Comparison of ENCODE assay signal across 16 cellular contexts in the genomic region with DNA sequence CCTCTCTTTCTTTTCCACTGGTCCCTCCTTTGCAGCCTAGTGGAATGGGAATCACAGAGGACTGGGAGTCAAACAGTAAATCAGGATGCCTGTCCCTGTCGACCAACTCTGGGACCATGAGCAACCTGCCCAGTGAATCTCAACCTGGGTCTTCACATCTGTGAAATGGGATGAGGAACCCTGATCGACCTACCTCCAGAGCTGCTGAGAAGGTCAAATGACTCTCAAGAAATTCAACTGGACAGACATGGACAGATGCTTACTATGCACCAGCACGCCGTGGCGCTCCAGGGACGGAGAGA.
DNase-seq lines count a peak whose midpoint lies in the region; ATAC-seq and TF ChIP-seq lines count a peak whose summit lies in the region.
"Had no signal": no experiment of that assay in that cellular context is flagged by ENCODE, and none has a peak within 500 bp of the region (broad histone marks: within the 10 kb centered on the region; RNA-seq: fewer than 3 reads in every experiment).

No MANE protein-coding gene starts in this region.

- DNase-seq in GM23248 (no peak), glutamatergic neuron (no peak), iPS-NIHi11 (ENCODE audit: low spot score) (no peak), retina (no peak), Peyer's patch (no peak)
- DNase-seq: naive B cell had no signal

- H3K4me1 ChIP-seq in GM23248 (ENCODE audit: insufficient read depth) (peaks cover 23% of the 10 kb centered on the region), skeletal muscle satellite cell (ENCODE audit: control insufficient read depth, insufficient read depth, low read length) (peaks cover 27% of the 10 kb centered on the region), Peyer's patch (peaks cover 0 to 47% (median 0%) of the 10 kb centered on the region in 4 donors)

- TF ChIP-seq CTCF in glutamatergic neuron (IDR thresholded peaks at IDR 0.05; ENCODE audit: partially characterized antibody, unreplicated experiment) (no peak), Peyer's patch (IDR thresholded peaks at IDR 0.05) (no peak)

- no peaks in the 10 kb centered on the region for H4K20me1 ChIP-seq in GM23248 (ENCODE audit: insufficient read depth)

- no peak for TF ChIP-seq POLR2A in Peyer's patch (IDR thresholded peaks at IDR 0.05)

- in situ Hi-C loops in GM23248 (cut with MboI): no loop called here

- 0 out of 2 replicates have a peak, but pooled peaks cover 6% of the 10 kb centered on the region for H3F3A ChIP-seq in GM23248 (ENCODE audit: insufficient read depth)

- peak overlapping the region; percentile 62 for H3K4me3 Mint-ChIP-seq in activated T-helper 17 cell treated with anti-CD3 and anti-CD28 coated beads, Interleukin-2, amount 50 U/mL, for 72 hours
- H3K4me3 Mint-ChIP-seq in glutamatergic neuron (ENCODE audit: unreplicated experiment): peak overlapping the region; percentile 35
- H3K4me3 Mint-ChIP-seq: activated CD4-positive, alpha-beta memory T cell treated with anti-CD3 and anti-CD28 coated beads for 36 hours; activated naive CD8-positive, alpha-beta T cell treated with anti-CD3 and anti-CD28 coated beads for 36 hours had no signal

- H3K9me3 ChIP-seq in GM23248 (ENCODE audit: low read depth) (no peaks in the 10 kb centered on the region), skeletal muscle satellite cell (replicated peaks; ENCODE audit: low read length) (no peaks in the 10 kb centered on the region), Peyer's patch (no peaks in the 10 kb centered on the region)
- H3K9me3 ChIP-seq: stomach, uterus had no signal

- ATAC-seq in activated T-helper 17 cell treated with anti-CD3 and anti-CD28 coated beads, Interleukin-2, amount 50 U/mL, for 72 hours (replicated peaks): no peak
- ATAC-seq in HG03280 (IDR thresholded peaks at IDR 0.05; ENCODE audit: unreplicated experiment): no peak

- peak overlapping the region; percentile 75 for H3K4me2 ChIP-seq in GM23248 (ENCODE audit: unreplicated experiment)
- peak overlapping the region; percentile 69 for H3K4me2 ChIP-seq in skeletal muscle satellite cell (ENCODE audit: low read length)

- peak overlapping the region; percentile 82 for H2AFZ ChIP-seq in GM23248

- H3K27me3 ChIP-seq in GM23248 (replicated peaks; ENCODE audit: insufficient read depth) (no peaks in the 10 kb centered on the region), skeletal muscle satellite cell (ENCODE audit: control insufficient read depth, insufficient read depth, low read length) (peaks cover 36% of the 10 kb centered on the region), Peyer's patch (no peaks in the 10 kb centered on the region)
- H3K27me3 ChIP-seq: stomach, uterus had no signal

- no peaks in the 10 kb centered on the region for H3K36me3 Mint-ChIP-seq in activated T-helper 17 cell treated with anti-CD3 and anti-CD28 coated beads, Interleukin-2, amount 50 U/mL, for 72 hours (ENCODE audit: low read depth)
- H3K36me3 Mint-ChIP-seq in glutamatergic neuron (ENCODE audit: unreplicated experiment): no peaks in the 10 kb centered on the region
- H3K36me3 Mint-ChIP-seq: activated CD4-positive, alpha-beta memory T cell treated with anti-CD3 and anti-CD28 coated beads for 36 hours; activated naive CD8-positive, alpha-beta T cell treated with anti-CD3 and anti-CD28 coated beads for 36 hours; naive B cell had no signal

- 26 to 30% methylated on average over 6 of the region's 6 CpGs for whole genome bisulfite sequencing in GM23248 (ENCODE audit: low coverage in 1 of 2, low lambda C conversion rate in 2 of 2, missing lambda C conversion rate in 2 of 2), 2 experiments

- H3K4me1 Mint-ChIP-seq in activated T-helper 17 cell treated with anti-CD3 and anti-CD28 coated beads, Interleukin-2, amount 50 U/mL, for 72 hours: peaks cover 18% of the 10 kb centered on the region
- H3K4me1 Mint-ChIP-seq in glutamatergic neuron (ENCODE audit: low read depth, unreplicated experiment): peaks cover 48% of the 10 kb centered on the region

- H3K27ac ChIP-seq in GM23248 (0 out of 2 replicates have a peak overlapping the region, but pooled peaks have one; percentile 13), Peyer's patch (no peak overlapping the region)
- H3K27ac ChIP-seq: HL-60 had no signal

- H3K9me2 ChIP-seq in GM23248 (ENCODE audit: insufficient read depth): no peaks in the 10 kb centered on the region

- H3K36me3 ChIP-seq in GM23248 (ENCODE audit: low read depth): no peaks in the 10 kb centered on the region
- no peaks in the 10 kb centered on the region for H3K36me3 ChIP-seq in skeletal muscle satellite cell (ENCODE audit: insufficient read depth, low read length)
- no peaks in the 10 kb centered on the region for H3K36me3 ChIP-seq in Peyer's patch
- H3K36me3 ChIP-seq: stomach, uterus, WERI-Rb-1 had no signal

- no peaks in the 10 kb centered on the region for H3K27me3 Mint-ChIP-seq in activated T-helper 17 cell treated with anti-CD3 and anti-CD28 coated beads, Interleukin-2, amount 50 U/mL, for 72 hours
- peaks cover 17% of the 10 kb centered on the region for H3K27me3 Mint-ChIP-seq in glutamatergic neuron (ENCODE audit: unreplicated experiment)
- H3K27me3 Mint-ChIP-seq: activated CD4-positive, alpha-beta memory T cell treated with anti-CD3 and anti-CD28 coated beads for 36 hours; activated naive CD8-positive, alpha-beta T cell treated with anti-CD3 and anti-CD28 coated beads for 36 hours had no signal

- peak overlapping the region; percentile 86 for H3K27ac Mint-ChIP-seq in activated T-helper 17 cell treated with anti-CD3 and anti-CD28 coated beads, Interleukin-2, amount 50 U/mL, for 72 hours
- H3K27ac Mint-ChIP-seq in glutamatergic neuron (ENCODE audit: unreplicated experiment): peak overlapping the region; percentile 97
- H3K27ac Mint-ChIP-seq: activated CD4-positive, alpha-beta memory T cell treated with anti-CD3 and anti-CD28 coated beads for 36 hours; activated naive CD8-positive, alpha-beta T cell treated with anti-CD3 and anti-CD28 coated beads for 36 hours had no signal

- H3K9ac ChIP-seq in GM23248 (peak overlapping the region; percentile 65), skeletal muscle satellite cell (ENCODE audit: low read depth, low read length) (no peak overlapping the region)

- no peaks in the 10 kb centered on the region for H3K79me2 ChIP-seq in GM23248 (ENCODE audit: insufficient read depth)

- H3K4me3 ChIP-seq in GM23248 (peak overlapping the region; percentile 42; the same call in 1 of the 2 replicates), skeletal muscle satellite cell (ENCODE audit: low read length) (peak overlapping the region; percentile 30), Peyer's patch (no peak overlapping the region)
- H3K4me3 ChIP-seq: lung, stomach, uterus had no signal

- H3K9me3 Mint-ChIP-seq in activated T-helper 17 cell treated with anti-CD3 and anti-CD28 coated beads, Interleukin-2, amount 50 U/mL, for 72 hours: no peaks in the 10 kb centered on the region
- H3K9me3 Mint-ChIP-seq in glutamatergic neuron (ENCODE audit: unreplicated experiment): peaks cover 14% of the 10 kb centered on the region
- H3K9me3 Mint-ChIP-seq: activated CD4-positive, alpha-beta memory T cell treated with anti-CD3 and anti-CD28 coated beads for 36 hours; activated naive CD8-positive, alpha-beta T cell treated with anti-CD3 and anti-CD28 coated beads for 36 hours; naive B cell had no signal

Comparison
In these comparisons a context has a peak if more than half of its experiments do, and no peak if none do; other contexts are left out.
1. H3K4me3 ChIP-seq: peak in GM23248 (single experiment) and skeletal muscle satellite cell (single experiment); none in Peyer's patch (0 of 4).